Comparison of ENCODE assay signal across 1 cellular context in genomic region chr20:41497186-41497895, GRCh38.
TF ChIP-seq lines count a peak whose summit lies in the region.

No MANE protein-coding gene starts in this region.

TF ChIP-seq in HepG2, 621 proteins besides CTCF, POLR2A, EP300 and RAD21 (continued from another document and continues in another):
- TF ChIP-seq E2F2 (CRISPR knock-in tag; IDR thresholded peaks at IDR 0.05; ENCODE audit: borderline replicate concordance) (no peak), MIER3 (CRISPR knock-in tag; IDR thresholded peaks at IDR 0.05; ENCODE audit: borderline replicate concordance) (peak; percentile 95; the same call in 1 of the 2 replicates), MNT (IDR thresholded peaks at IDR 0.05) (peak; percentile 79), ZNF263 (CRISPR knock-in tag; IDR thresholded peaks at IDR 0.05) (no peak), LCORL (IDR thresholded peaks at IDR 0.05) (no peak), LCORL (CRISPR knock-in tag; IDR thresholded peaks at IDR 0.05) (peak; percentile 83), MAFF (IDR thresholded peaks at IDR 0.05; ENCODE audit: low read depth, low read length) (no peak), ZNF136 (CRISPR knock-in tag; IDR thresholded peaks at IDR 0.05; ENCODE audit: low read depth) (peak; percentile 85; the same call in 1 of the 2 replicates), HES4 (CRISPR knock-in tag; IDR thresholded peaks at IDR 0.05; ENCODE audit: borderline replicate concordance) (no peak), ZSCAN29 (CRISPR knock-in tag; conservative IDR thresholded peaks at IDR 0.05) (peak; percentile 90; the same call in 1 of the 2 replicates), ZNF547 (CRISPR knock-in tag; IDR thresholded peaks at IDR 0.05) (no peak), HOXA7 (CRISPR knock-in tag; IDR thresholded peaks at IDR 0.05) (no peak), IRF9 (CRISPR knock-in tag; IDR thresholded peaks at IDR 0.05; ENCODE audit: borderline replicate concordance) (no peak), PHF21A (CRISPR knock-in tag; IDR thresholded peaks at IDR 0.05) (peak; percentile 84), ZNF3 (CRISPR knock-in tag; IDR thresholded peaks at IDR 0.05) (0 out of 2 replicates have a peak, but pooled peaks have one; percentile 30), NFKBIZ (CRISPR knock-in tag; IDR thresholded peaks at IDR 0.05) (0 out of 2 replicates have a peak, but pooled peaks have one; percentile 67), GABPA (IDR thresholded peaks at IDR 0.05; ENCODE audit: low read depth, low read length) (no peak), GABPA (CRISPR knock-in tag; IDR thresholded peaks at IDR 0.05; ENCODE audit: low read depth) (peak; percentile 27; the same call in 1 of the 2 replicates), HOXA5 (CRISPR knock-in tag; IDR thresholded peaks at IDR 0.05) (peak; percentile 97), DPF2 (CRISPR knock-in tag; IDR thresholded peaks at IDR 0.05; ENCODE audit: borderline replicate concordance, low read depth) (peak; percentile 99), ZNF713 (CRISPR knock-in tag; IDR thresholded peaks at IDR 0.05) (no peak), PITX1 (CRISPR knock-in tag; IDR thresholded peaks at IDR 0.05) (peak; percentile 92), BCL6 (CRISPR knock-in tag; IDR thresholded peaks at IDR 0.05) (peak; percentile 83), TBL1XR1 (IDR thresholded peaks at IDR 0.05; ENCODE audit: borderline replicate concordance, low read length, partially characterized antibody) (peak; percentile 64), MTA3 (CRISPR knock-in tag; IDR thresholded peaks at IDR 0.05) (no peak), DMAP1 (CRISPR knock-in tag; IDR thresholded peaks at IDR 0.05) (peak; percentile 28; the same call in 1 of the 2 replicates), ZBTB20 (CRISPR knock-in tag; IDR thresholded peaks at IDR 0.05; ENCODE audit: borderline replicate concordance, low read depth) (no peak), MIXL1 (CRISPR knock-in tag; IDR thresholded peaks at IDR 0.05) (peak; percentile 98), ZGPAT (CRISPR knock-in tag; IDR thresholded peaks at IDR 0.05) (peak; percentile 90; the same call in 1 of the 2 replicates), ZNF703 (CRISPR knock-in tag; IDR thresholded peaks at IDR 0.05; ENCODE audit: borderline replicate concordance) (no peak), ZNF646 (CRISPR knock-in tag; IDR thresholded peaks at IDR 0.05) (no peak), ZNF503 (CRISPR knock-in tag; IDR thresholded peaks at IDR 0.05) (peak; percentile 56; the same call in 1 of the 2 replicates), ZNF460 (CRISPR knock-in tag; IDR thresholded peaks at IDR 0.05; ENCODE audit: borderline replicate concordance) (no peak), NRL (CRISPR knock-in tag; IDR thresholded peaks at IDR 0.05; ENCODE audit: borderline replicate concordance) (no peak), TOPORS (CRISPR knock-in tag; IDR thresholded peaks at IDR 0.05) (0 out of 2 replicates have a peak, but pooled peaks have one; percentile 20), TP53 (CRISPR knock-in tag; conservative IDR thresholded peaks at IDR 0.05) (no peak; the same call in 1 of the 2 replicates), E2F1 (CRISPR knock-in tag; IDR thresholded peaks at IDR 0.05) (0 out of 2 replicates have a peak, but pooled peaks have one; percentile 23), ZSCAN9 (CRISPR knock-in tag; IDR thresholded peaks at IDR 0.05; ENCODE audit: borderline replicate concordance) (peak; percentile 87), ATM (IDR thresholded peaks at IDR 0.05; ENCODE audit: borderline replicate concordance) (no peak), SUZ12 (IDR thresholded peaks at IDR 0.05; ENCODE audit: low read depth, low read length) (no peak), KMT2B (CRISPR knock-in tag; IDR thresholded peaks at IDR 0.05) (peak; percentile 48; the same call in 1 of the 2 replicates), HOMEZ (CRISPR knock-in tag; IDR thresholded peaks at IDR 0.05; ENCODE audit: low read depth) (peak; percentile 93; the same call in 1 of the 2 replicates), PREB (CRISPR knock-in tag; IDR thresholded peaks at IDR 0.05) (no peak), HNRNPLL (IDR thresholded peaks at IDR 0.05; ENCODE audit: low read depth, low read length, poor library complexity, severe bottlenecking) (no peak), NFIB (CRISPR knock-in tag; IDR thresholded peaks at IDR 0.05; ENCODE audit: borderline replicate concordance) (no peak), BHLHE40 (IDR thresholded peaks at IDR 0.05; ENCODE audit: low read length) (no peak), SMARCC2 (IDR thresholded peaks at IDR 0.05) (peak; percentile 96)
